7 cellular contexts compared by ENCODE assay signal in genomic region chr10:30348378-30348776, GRCh38. TPM values are rescaled to one million over a fixed set of nuclear protein-coding genes. Genes with fewer than 3 reads are reported as not detected.
DNase-seq lines count a peak whose midpoint lies in the region; ATAC-seq lines count a peak whose summit lies in the region.

No MANE protein-coding gene starts in this region.

- peaks cover 0 to 8% (median 0%) of the 10 kb centered on the region in 3 experiments for H3K36me3 ChIP-seq in naive thymus-derived CD4-positive, alpha-beta T cell (ENCODE audit: control insufficient read depth in 2 of 3, insufficient read depth in 3 of 3, low read length in 3 of 3)

- peak; percentile 21 for ATAC-seq in GM19351 (IDR thresholded peaks at IDR 0.05; ENCODE audit: unreplicated experiment)
- ATAC-seq in HG03521 (IDR thresholded peaks at IDR 0.05; ENCODE audit: unreplicated experiment): peak; percentile 8
- no peak for ATAC-seq in naive thymus-derived CD4-positive, alpha-beta T cell
- ATAC-seq in HG03108 (IDR thresholded peaks at IDR 0.05; ENCODE audit: unreplicated experiment): no peak

- H3K27ac Mint-ChIP-seq in naive thymus-derived CD4-positive, alpha-beta T cell: peak overlapping the region; percentile 87 to 98 (median 92)

- H3K27ac ChIP-seq in caudate nucleus (ENCODE audit: low read depth, low read length): peak overlapping the region; percentile 72
- peak overlapping the region; percentile 84 for H3K27ac ChIP-seq in naive thymus-derived CD4-positive, alpha-beta T cell (ENCODE audit: low read depth, low read length)

- no peaks in the 10 kb centered on the region for H3K9me3 ChIP-seq in naive thymus-derived CD4-positive, alpha-beta T cell (ENCODE audit: control insufficient read depth in 2 of 3, low read length in 3 of 3)

- peaks cover 40 to 63% (median 55%) of the 10 kb centered on the region in 7 donors for H3K4me1 Mint-ChIP-seq in naive thymus-derived CD4-positive, alpha-beta T cell

- peaks cover 0 to 11% (median 0%) of the 10 kb centered on the region in 5 donors for H3K36me3 Mint-ChIP-seq in naive thymus-derived CD4-positive, alpha-beta T cell

- H3K27me3 Mint-ChIP-seq in naive thymus-derived CD4-positive, alpha-beta T cell: peaks cover 0 to 5% (median 0%) of the 10 kb centered on the region in 5 donors

- CTCF ChIA-PET in naive thymus-derived CD4-positive, alpha-beta T cell (lab: Charles Lee): interaction anchor here (0.9 to 1.4 kb wide), 2 partner anchors 10 to 12 kb away, joined by 3 to 5 read pairs; no protein-coding TSS in a partner anchor

- POLR2A ChIA-PET in naive thymus-derived CD4-positive, alpha-beta T cell (lab: Charles Lee): interaction anchor here (0.6 to 0.7 kb wide), 2 partner anchors 25 to 318 kb away, joined by 3 read pairs; no protein-coding TSS in a partner anchor

- H3K9me3 Mint-ChIP-seq in naive thymus-derived CD4-positive, alpha-beta T cell: no peaks in the 10 kb centered on the region

- DNase-seq in caudate nucleus (lab: John Stamatoyannopoulos, UW) (no peak), epidermal melanocyte (ENCODE audit: insufficient read length, low spot score) (no peak), NCI-H446 treated with DMSO at 0.1 percent for 48 hours (lab: John Stamatoyannopoulos, UW) (no peak)
- DNase-seq in naive thymus-derived CD4-positive, alpha-beta T cell: no peak

- H3K27me3 ChIP-seq in naive thymus-derived CD4-positive, alpha-beta T cell (ENCODE audit: control insufficient read depth in 2 of 2, insufficient read depth in 2 of 2, low read length in 2 of 2): no peaks in the 10 kb centered on the region

- peak overlapping the region; percentile 92 to 99 (median 97) for H3K4me3 Mint-ChIP-seq in naive thymus-derived CD4-positive, alpha-beta T cell

- intact Hi-C loops in naive thymus-derived CD4-positive, alpha-beta T cell (cut with micrococcal nuclease): loop anchor here (2.0 to 10.0 kb wide), 7 partner anchors 84 to 1706 kb away; partner anchors contain the start of genes ARHGAP12 (in 1 of the 2), KIF5B (in 1 of the 2), MAP3K8 (in 1 of the 2) and ZNF438 (in 1 of the 2)

- peak overlapping the region; percentile 86 for H3K4me3 ChIP-seq in naive thymus-derived CD4-positive, alpha-beta T cell (ENCODE audit: low read length)

- peaks cover 11 to 18% of the 10 kb centered on the region in 2 donors for H3K4me1 ChIP-seq in naive thymus-derived CD4-positive, alpha-beta T cell (ENCODE audit: control insufficient read depth in 2 of 2, insufficient read depth in 2 of 2, low read length in 2 of 2)

RNA-seq across cellular contexts. Expression of gene MTPAP, which starts 0.7 kb away (rescaled TPM):
- 10 to 100 TPM; 20.8 to 38.3 (median 26.3) TPM for total RNA-seq in naive thymus-derived CD4-positive, alpha-beta T cell
- 1 to 10 TPM; 5.5 TPM for polyA plus RNA-seq in naive thymus-derived CD4-positive, alpha-beta T cell

Comparison
In these comparisons a context has a peak if more than half of its experiments do, and no peak if none do; other contexts are left out.
1. ATAC-seq: peak in GM19351 (single experiment) and HG03521 (single experiment); none in naive thymus-derived CD4-positive, alpha-beta T cell (single experiment) and HG03108 (single experiment).